8 cellular contexts compared by ENCODE assay signal in genomic region chr6:134111062-134111677, GRCh38. TPM values are rescaled to one million over a fixed set of nuclear protein-coding genes. Genes with fewer than 3 reads are reported as not detected.
A peak's percentile ranks its signal among the peaks of the same experiment; 100 is the strongest.
DNase-seq lines count a peak whose midpoint lies in the region; ATAC-seq and TF ChIP-seq lines count a peak whose summit lies in the region.

No MANE protein-coding gene starts in this region.

- peaks cover 11% of the 10 kb centered on the region for H3K27me3 Mint-ChIP-seq in activated naive CD4-positive, alpha-beta T cell treated with anti-CD3 and anti-CD28 coated beads for 36 hours (ENCODE audit: low read depth)

- ATAC-seq in HG02588 (IDR thresholded peaks at IDR 0.05; ENCODE audit: unreplicated experiment) (peak; percentile 51), psoas muscle (peak; percentile 29 to 73 (median 60)), GM19397 (IDR thresholded peaks at IDR 0.05; ENCODE audit: unreplicated experiment) (no peak)

- H3K27ac Mint-ChIP-seq in activated naive CD4-positive, alpha-beta T cell treated with anti-CD3 and anti-CD28 coated beads for 36 hours = no peak overlapping the region

- no peak overlapping the region for H3K4me3 ChIP-seq in foreskin fibroblast (ENCODE audit: low read depth in 1 of 2, low read length in 2 of 2)
- H3K4me3 ChIP-seq in psoas muscle = no peak overlapping the region

- H3K36me3 Mint-ChIP-seq in activated naive CD4-positive, alpha-beta T cell treated with anti-CD3 and anti-CD28 coated beads for 36 hours (ENCODE audit: low read depth) = no peaks in the 10 kb centered on the region

- H3K4me1 ChIP-seq in psoas muscle = no peaks in the 10 kb centered on the region

- DNase-seq in activated naive CD4-positive, alpha-beta T cell treated with anti-CD3 and anti-CD28 coated beads for 36 hours = peak; percentile 65
- DNase-seq in activated naive CD4-positive, alpha-beta T cell (lab: John Stamatoyannopoulos, UW) = no peak
- DNase-seq in NCI-H2171 (lab: John Stamatoyannopoulos, UW) (peak; percentile 16), foreskin fibroblast (peak; percentile 29 to 67), psoas muscle (no peak)
- peak; percentile 21 to 38 for DNase-seq in activated CD4-positive, alpha-beta T cell treated with anti-CD3 and anti-CD28 coated beads, Interleukin-2, amount 50 U/mL, for 48 hours

- no peak overlapping the region for H3K27ac ChIP-seq in psoas muscle

- TF ChIP-seq CTCF in foreskin fibroblast (IDR thresholded peaks at IDR 0.05; ENCODE audit: low read depth, low read length) (peak; percentile 82), psoas muscle (IDR thresholded peaks at IDR 0.05) (peak; percentile 77)

- H3K9me3 ChIP-seq in psoas muscle = no peaks in the 10 kb centered on the region

- peaks cover 2% of the 10 kb centered on the region for H3K4me1 Mint-ChIP-seq in activated naive CD4-positive, alpha-beta T cell treated with anti-CD3 and anti-CD28 coated beads for 36 hours (ENCODE audit: low read depth)

- no peaks in the 10 kb centered on the region for H3K9me3 Mint-ChIP-seq in activated naive CD4-positive, alpha-beta T cell treated with anti-CD3 and anti-CD28 coated beads for 36 hours

- H3K4me3 Mint-ChIP-seq in activated naive CD4-positive, alpha-beta T cell treated with anti-CD3 and anti-CD28 coated beads for 36 hours = no peak overlapping the region

- intact Hi-C loops in activated naive CD4-positive, alpha-beta T cell treated with anti-CD3 and anti-CD28 coated beads for 36 hours (cut with micrococcal nuclease) = loop anchor here (1.0 kb wide), 4 partner anchors 45 to 830 kb away; no protein-coding TSS in a partner anchor
- intact Hi-C loops in psoas muscle (cut with DNase I) = loop anchor here in 1 of 2 donors (5.0 kb wide), 1 partner anchor 826 kb away; no protein-coding TSS in a partner anchor

- WGBS in psoas muscle, 3 donors = 53 to 75% (median 69%) methylated on average over 4 of the region's 4 CpGs

- H3K36me3 ChIP-seq in psoas muscle (ENCODE audit: insufficient read depth in 1 of 2, low read depth in 1 of 2) = no peaks in the 10 kb centered on the region

- no peaks in the 10 kb centered on the region for H3K27me3 ChIP-seq in psoas muscle (ENCODE audit: insufficient read depth in 3 of 3, low read length in 2 of 3)

- CTCF ChIA-PET in activated naive CD4-positive, alpha-beta T cell treated with anti-CD3 and anti-CD28 coated beads for 36 hours (lab: Charles Lee) = interaction anchor here (0.6 to 8.0 kb wide), 16 partner anchors 8 to 829 kb away, joined by 3 to 64 read pairs (median 4); no protein-coding TSS in a partner anchor

RNA-seq across cellular contexts. Expression of gene SLC2A12, which starts 58.7 kb away (rescaled TPM):
- under 1 TPM; 0.27 to 0.29 TPM for total RNA-seq in activated naive CD4-positive, alpha-beta T cell treated with anti-CD3 and anti-CD28 coated beads for 36 hours
- 1 to 10 TPM; 3.1 to 5.4 (median 4.2) TPM for total RNA-seq in psoas muscle
- polyA plus RNA-seq in psoas muscle = 1 to 10 TPM in 2 of 3 donors, under 1 TPM in 1; 0.13 to 3.4 (median 1.9) TPM

Comparison
In these comparisons a context has a peak if more than half of its experiments do, and no peak if none do; other contexts are left out.
1. DNase-seq: peak in activated naive CD4-positive, alpha-beta T cell treated with anti-CD3 and anti-CD28 coated beads for 36 hours (single experiment), NCI-H2171 (single experiment), activated CD4-positive, alpha-beta T cell treated with anti-CD3 and anti-CD28 coated beads, Interleukin-2, amount 50 U/mL, for 48 hours (2 of 2) and foreskin fibroblast (2 of 2); none in activated naive CD4-positive, alpha-beta T cell (0 of 4) and psoas muscle (0 of 2).